Comparison of ENCODE assay signal across 24 cellular contexts in genomic region chr11:100631316-100631715, GRCh38. TPM values are rescaled to one million over a fixed set of nuclear protein-coding genes. Genes with fewer than 3 reads are reported as not detected.
"Had no signal": no experiment of that assay in that cellular context is flagged by ENCODE, and none has a peak within 500 bp of the region (broad histone marks: within the 10 kb centered on the region; RNA-seq: fewer than 3 reads in every experiment).

No MANE protein-coding gene starts in this region.

- H3K27ac ChIP-seq: neutrophil, parathyroid adenoma, spleen had no signal

- H3K36me3 Mint-ChIP-seq: activated CD8-positive, alpha-beta memory T cell treated with anti-CD3 and anti-CD28 coated beads, Interleukin-2, amount 10 ng/mL, durations not matched to agents 7 days and 5 days; activated naive CD4-positive, alpha-beta T cell treated with anti-CD3 and anti-CD28 coated beads, Interleukin-2, amount 50 U/mL, for 72 hours; brain; mesothelial cell of epicardium; natural killer cell treated with Interleukin-12 subunit alpha and Interleukin-12 subunit beta and Interleukin-15 and Interleukin-18, amount 100 ng/mL, for 72 hours had no signal

- H3K4me1 ChIP-seq: parathyroid adenoma had no signal

- H3K9me3 Mint-ChIP-seq: activated CD4-positive, alpha-beta T cell treated with anti-CD3 and anti-CD28 coated beads, Interleukin-2, amount 10 ng/mL, durations not matched to agents 24 days and 14 days; dendritic cell treated with granulocyte-macrophage colony-stimulating factor and Interleukin-4, amounts not matched to agents 40 ng/mL and 50 ng/mL, for 4 days; mesothelial cell of epicardium had no signal

- H3K9me3 ChIP-seq: neutrophil, spleen had no signal

- H3K36me3 ChIP-seq: neutrophil, spleen had no signal

- H3K4me1 Mint-ChIP-seq: activated CD4-positive, alpha-beta memory T cell treated with anti-CD3 and anti-CD28 coated beads, Interleukin-2, amount 10 ng/mL, durations not matched to agents 7 days and 5 days; activated CD4-positive, alpha-beta T cell treated with anti-CD3 and anti-CD28 coated beads, Interleukin-2, amount 10 ng/mL, durations not matched to agents 24 days and 14 days; activated CD8-positive, alpha-beta memory T cell treated with anti-CD3 and anti-CD28 coated beads, Interleukin-2, amount 10 ng/mL, durations not matched to agents 7 days and 5 days; T-helper 17 cell had no signal

- H3K9ac ChIP-seq: parathyroid adenoma had no signal

- H3K27ac Mint-ChIP-seq: activated CD4-positive, alpha-beta memory T cell treated with anti-CD3 and anti-CD28 coated beads, Interleukin-2, amount 10 ng/mL, durations not matched to agents 7 days and 5 days; activated CD4-positive, alpha-beta T cell treated with anti-CD3 and anti-CD28 coated beads, Interleukin-2, amount 10 ng/mL, durations not matched to agents 24 days and 14 days; activated CD8-positive, alpha-beta memory T cell treated with anti-CD3 and anti-CD28 coated beads, Interleukin-2, amount 10 ng/mL, durations not matched to agents 7 days and 5 days; dendritic cell treated with granulocyte-macrophage colony-stimulating factor and Interleukin-4, amounts not matched to agents 40 ng/mL and 50 ng/mL, for 4 days; mesothelial cell of epicardium; natural killer cell treated with Interleukin-12 subunit alpha and Interleukin-12 subunit beta and Interleukin-15 and Interleukin-18, amount 100 ng/mL, for 72 hours; T-helper 17 cell had no signal

- H3K4me3 Mint-ChIP-seq: activated CD4-positive, alpha-beta memory T cell treated with anti-CD3 and anti-CD28 coated beads, Interleukin-2, amount 10 ng/mL, durations not matched to agents 7 days and 5 days; activated CD4-positive, alpha-beta T cell treated with anti-CD3 and anti-CD28 coated beads, Interleukin-2, amount 10 ng/mL, durations not matched to agents 24 days and 14 days; activated CD8-positive, alpha-beta memory T cell treated with anti-CD3 and anti-CD28 coated beads, Interleukin-2, amount 10 ng/mL, durations not matched to agents 7 days and 5 days; brain; dendritic cell treated with granulocyte-macrophage colony-stimulating factor and Interleukin-4, amounts not matched to agents 40 ng/mL and 50 ng/mL, for 4 days; mesothelial cell of epicardium; natural killer cell treated with Interleukin-12 subunit alpha and Interleukin-12 subunit beta and Interleukin-15 and Interleukin-18, amount 100 ng/mL, for 72 hours; T-helper 17 cell had no signal

- H3K27me3 ChIP-seq: neutrophil, spleen had no signal

- H3K27me3 Mint-ChIP-seq: activated CD4-positive, alpha-beta memory T cell treated with anti-CD3 and anti-CD28 coated beads, Interleukin-2, amount 10 ng/mL, durations not matched to agents 7 days and 5 days; activated CD4-positive, alpha-beta T cell treated with anti-CD3 and anti-CD28 coated beads, Interleukin-2, amount 10 ng/mL, durations not matched to agents 24 days and 14 days; activated CD8-positive, alpha-beta memory T cell treated with anti-CD3 and anti-CD28 coated beads, Interleukin-2, amount 10 ng/mL, durations not matched to agents 7 days and 5 days; dendritic cell treated with granulocyte-macrophage colony-stimulating factor and Interleukin-4, amounts not matched to agents 40 ng/mL and 50 ng/mL, for 4 days; T-helper 17 cell had no signal

- DNase-seq: activated CD4-positive, alpha-beta memory T cell treated with anti-CD3 and anti-CD28 coated beads, Interleukin-2, amount 10 ng/mL, durations not matched to agents 7 days and 5 days; activated CD4-positive, alpha-beta T cell treated with anti-CD3 and anti-CD28 coated beads, Interleukin-2, amount 10 ng/mL, durations not matched to agents 24 days and 14 days; activated CD8-positive, alpha-beta memory T cell treated with anti-CD3 and anti-CD28 coated beads, Interleukin-2, amount 10 ng/mL, durations not matched to agents 7 days and 5 days; activated effector memory CD4-positive, alpha-beta T cell treated with anti-CD3 and anti-CD28 coated beads, Interleukin-2, amount 50 U/mL, for 16 hours; activated T-cell treated with anti-CD3 and anti-CD28 coated beads for 4 hours; aorta; effector CD4-positive, alpha-beta T cell; erythroblast; foreskin fibroblast; kidney; spleen; stimulated activated CD4-positive, alpha-beta T cell treated with anti-CD3 and anti-CD28 coated beads, Interleukin-4, amount 100 ng/mL, for 1 hour; stimulated activated naive CD4-positive, alpha-beta T cell; SW 1271; T-helper 17 cell had no signal

- ATAC-seq: activated CD4-positive, CD25-positive, alpha-beta regulatory T cell treated with anti-CD3 and anti-CD28 coated beads, Interleukin-2, amount 50 U/mL, for 24 hours; activated CD8-positive, alpha-beta memory T cell treated with anti-CD3 and anti-CD28 coated beads, Interleukin-2, amount 10 ng/mL, durations not matched to agents 7 days and 5 days; activated naive CD4-positive, alpha-beta T cell treated with anti-CD3 and anti-CD28 coated beads, Interleukin-2, amount 50 U/mL, for 72 hours; natural killer cell treated with Interleukin-12 subunit alpha and Interleukin-12 subunit beta and Interleukin-15 and Interleukin-18, amount 100 ng/mL, for 72 hours; sciatic nerve; T-helper 17 cell had no signal

- H3K4me3 ChIP-seq: spleen had no signal

- H2AFZ ChIP-seq: parathyroid adenoma had no signal

RNA-seq across cellular contexts. Expression of gene ARHGAP42, which starts 55.8 kb away (rescaled TPM):
- total RNA-seq: activated CD4-positive, alpha-beta memory T cell treated with anti-CD3 and anti-CD28 coated beads, Interleukin-2, amount 10 ng/mL, durations not matched to agents 7 days and 5 days; activated CD4-positive, alpha-beta T cell treated with anti-CD3 and anti-CD28 coated beads, Interleukin-2, amount 10 ng/mL, durations not matched to agents 24 days and 14 days had no signal
